ENCODE assay signal across 17 cellular contexts in the genomic region with DNA sequence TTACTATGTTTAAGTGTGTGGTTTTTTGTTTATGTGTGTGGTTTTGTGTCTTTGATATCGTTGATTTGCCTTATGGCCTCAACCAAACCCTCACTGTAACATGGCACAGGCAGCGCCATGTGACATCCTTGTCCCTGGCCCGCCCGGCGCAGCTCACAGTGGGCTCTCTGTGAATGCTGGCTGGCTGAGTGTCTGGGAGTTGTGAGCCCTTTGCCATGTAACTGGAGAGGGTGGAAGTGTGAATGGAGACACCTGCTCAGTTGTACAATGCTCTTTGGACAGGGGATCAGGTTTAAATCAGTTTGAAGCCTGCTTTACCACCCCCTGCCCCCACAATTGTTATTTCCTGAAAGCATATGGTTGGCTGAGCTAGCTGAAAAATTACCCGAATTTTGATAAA. TPM values are rescaled to one million over a fixed set of nuclear protein-coding genes. Genes with fewer than 3 reads are reported as not detected.
DNase-seq lines count a peak whose midpoint lies in the region; ATAC-seq and TF ChIP-seq lines count a peak whose summit lies in the region.
"Had no signal": no experiment of that assay in that cellular context is flagged by ENCODE, and none has a peak within 500 bp of the region (broad histone marks: within the 10 kb centered on the region; RNA-seq: fewer than 3 reads in every experiment).

No MANE protein-coding gene starts in this region.

- H3K27me3 Mint-ChIP-seq in MCF 10A (ENCODE audit: insufficient read depth, unreplicated experiment): no peaks in the 10 kb centered on the region
- no peaks in the 10 kb centered on the region for H3K27me3 Mint-ChIP-seq in WTC11 (ENCODE audit: low read depth)

- no peak overlapping the region for H3K27ac Mint-ChIP-seq in MCF 10A (ENCODE audit: low read depth, unreplicated experiment)
- peak overlapping the region; percentile 0 for H3K27ac Mint-ChIP-seq in WTC11
- H3K27ac Mint-ChIP-seq: activated CD4-positive, alpha-beta memory T cell treated with anti-CD3 and anti-CD28 coated beads for 36 hours; activated T-cell treated with anti-CD3 and anti-CD28 coated beads, Interleukin-2, amount 50 U/mL, for 72 hours; immature natural killer cell had no signal

- CTCF ChIA-PET in MCF 10A (lab: Yijun Ruan, JAX) (no interaction called here), WTC11 (lab: Charles Lee) (interaction anchor here (0.8 to 1.6 kb wide), 5 partner anchors 9 to 125 kb away, joined by 3 to 9 read pairs (median 5); partner anchors contain the start of gene TCF7L1)

- TF ChIP-seq EP300 in upper lobe of left lung (IDR thresholded peaks at IDR 0.05): no peak

- H3K27ac ChIP-seq in breast epithelium (peak overlapping the region; percentile 34 to 57), mesodermal cell (ENCODE audit: low read depth, low read length, severe bottlenecking) (peak overlapping the region; percentile 68), upper lobe of left lung (peak overlapping the region in 3 of 4 donors; percentile 42 to 62 (median 50))
- H3K27ac ChIP-seq: prostate gland had no signal

- no TSS peak for BruUV-seq in MCF 10A (replicated peaks; lab: Mats Ljungman, UMichigan)

- ATAC-seq in WTC11 (no peak), upper lobe of left lung (ENCODE audit: low FRiP score in 2 of 2) (no peak), HG03520 (IDR thresholded peaks at IDR 0.05; ENCODE audit: unreplicated experiment) (no peak)
- ATAC-seq in stimulated activated naive CD8-positive, alpha-beta T cell treated with anti-CD3 and anti-CD28 coated beads, Interleukin-15, Interleukin-2, amounts not matched to agents 100 U/mL and 50 U/mL, for 24 hours: no peak
- ATAC-seq: activated T-cell treated with anti-CD3 and anti-CD28 coated beads, Interleukin-2, amount 50 U/mL, for 72 hours; gastroesophageal sphincter had no signal

- WGBS in mesodermal cell (ENCODE audit: insufficient coverage in 2 of 2), 2 experiments: 93 to 95% methylated on average over 3 of the region's 6 CpGs
- WGBS in upper lobe of left lung, 2 donors: 79 to 84% methylated on average over 6 of the region's 6 CpGs

- H3K36me3 Mint-ChIP-seq in MCF 10A (ENCODE audit: insufficient read depth, unreplicated experiment): no peaks in the 10 kb centered on the region
- peaks cover 11% of the 10 kb centered on the region for H3K36me3 Mint-ChIP-seq in WTC11
- H3K36me3 Mint-ChIP-seq: activated CD4-positive, alpha-beta memory T cell treated with anti-CD3 and anti-CD28 coated beads for 36 hours; immature natural killer cell had no signal

- H3K27me3 ChIP-seq in breast epithelium: no peaks in the 10 kb centered on the region
- no peaks in the 10 kb centered on the region for H3K27me3 ChIP-seq in upper lobe of left lung
- H3K27me3 ChIP-seq: gastroesophageal sphincter had no signal

- no peaks in the 10 kb centered on the region for H3K36me3 ChIP-seq in breast epithelium
- peaks cover 11% of the 10 kb centered on the region for H3K36me3 ChIP-seq in mesodermal cell (ENCODE audit: control insufficient read depth, insufficient read depth, low read length)
- no peaks in the 10 kb centered on the region for H3K36me3 ChIP-seq in upper lobe of left lung
- H3K36me3 ChIP-seq: gastroesophageal sphincter, prostate gland had no signal

- intact Hi-C loops in breast epithelium (cut with DNase I; ENCODE audit: low total_unique reads) (no loop called here), MCF 10A (cut with micrococcal nuclease) (no loop called here)

- H3K4me1 Mint-ChIP-seq in MCF 10A (ENCODE audit: insufficient read depth, unreplicated experiment) (no peaks in the 10 kb centered on the region), WTC11 (peaks cover 89% of the 10 kb centered on the region)

- no peaks in the 10 kb centered on the region for H3K9me3 Mint-ChIP-seq in MCF 10A (ENCODE audit: unreplicated experiment)
- H3K9me3 Mint-ChIP-seq in WTC11: no peaks in the 10 kb centered on the region
- H3K9me3 Mint-ChIP-seq: activated T-cell treated with anti-CD3 and anti-CD28 coated beads, Interleukin-2, amount 50 U/mL, for 72 hours; immature natural killer cell had no signal

- H3K4me3 ChIP-seq in breast epithelium: no peak overlapping the region
- no peak overlapping the region for H3K4me3 ChIP-seq in mesodermal cell (ENCODE audit: extremely low read depth, insufficient read depth, low read length, poor library complexity, severe bottlenecking)
- no peak overlapping the region for H3K4me3 ChIP-seq in upper lobe of left lung
- H3K4me3 ChIP-seq: gastroesophageal sphincter, prostate gland had no signal

- TF ChIP-seq CTCF in breast epithelium (IDR thresholded peaks at IDR 0.05): no peak
- TF ChIP-seq CTCF in MCF 10A (IDR thresholded peaks at IDR 0.05; ENCODE audit: unreplicated experiment): no peak
- TF ChIP-seq CTCF in WTC11 (IDR thresholded peaks at IDR 0.05): no peak
- TF ChIP-seq CTCF in upper lobe of left lung (IDR thresholded peaks at IDR 0.05): no peak

- POLR2A ChIA-PET in MCF 10A (lab: Yijun Ruan, JAX) (no interaction called here), WTC11 (lab: Charles Lee) (interaction anchor here (1.1 kb wide), 1 partner anchor 8 kb away, joined by 4 read pairs; no protein-coding TSS in a partner anchor)

- H3K4me3 Mint-ChIP-seq in MCF 10A (ENCODE audit: unreplicated experiment) (no peak overlapping the region), WTC11 (no peak overlapping the region)
- H3K4me3 Mint-ChIP-seq: activated CD4-positive, alpha-beta memory T cell treated with anti-CD3 and anti-CD28 coated beads for 36 hours; activated T-cell treated with anti-CD3 and anti-CD28 coated beads, Interleukin-2, amount 50 U/mL, for 72 hours; immature natural killer cell had no signal

- H3K4me1 ChIP-seq in breast epithelium: no peaks in the 10 kb centered on the region
- peaks cover 35% of the 10 kb centered on the region for H3K4me1 ChIP-seq in mesodermal cell (ENCODE audit: control insufficient read depth, insufficient read depth, low read length, poor library complexity, severe bottlenecking)
- peaks cover 18 to 40% (median 33%) of the 10 kb centered on the region in 4 donors for H3K4me1 ChIP-seq in upper lobe of left lung
- H3K4me1 ChIP-seq: prostate gland had no signal

- DNase-seq in breast epithelium (ENCODE audit: low spot score in 2 of 2) (no peak), MCF 10A (ENCODE audit: unreplicated experiment) (no peak), WTC11 (ENCODE audit: low spot score) (no peak), upper lobe of left lung (peak in 1 of 2 donors; percentile 59), HuH-7 (ENCODE audit: low spot score) (no peak)
- no peak for DNase-seq in stimulated activated naive CD8-positive, alpha-beta T cell treated with anti-CD3 and anti-CD28 coated beads, Interleukin-15, Interleukin-2, amounts not matched to agents 100 U/mL and 50 U/mL, for 24 hours
- DNase-seq: activated CD4-positive, alpha-beta memory T cell treated with anti-CD3 and anti-CD28 coated beads for 36 hours; activated T-cell treated with anti-CD3 and anti-CD28 coated beads, Interleukin-2, amount 50 U/mL, for 72 hours; immature natural killer cell; NCI-H226; OCI-M1; SK-N-SH had no signal

- no peaks in the 10 kb centered on the region for H3K9me3 ChIP-seq in breast epithelium
- no peaks in the 10 kb centered on the region for H3K9me3 ChIP-seq in mesodermal cell (ENCODE audit: control insufficient read depth, low read length)
- no peaks in the 10 kb centered on the region for H3K9me3 ChIP-seq in upper lobe of left lung
- H3K9me3 ChIP-seq: gastroesophageal sphincter, prostate gland, SK-N-SH had no signal

- TF ChIP-seq POLR2A in breast epithelium (IDR thresholded peaks at IDR 0.05) (no peak), upper lobe of left lung (IDR thresholded peaks at IDR 0.05) (no peak)

TF ChIP-seq in WTC11, 78 proteins besides CTCF, POLR2A, EP300 and RAD21:
- TF ChIP-seq FOXK1 (CRISPR knock-in tag; IDR thresholded peaks at IDR 0.05) (no peak), ZNF263 (CRISPR knock-in tag; IDR thresholded peaks at IDR 0.05; ENCODE audit: low read depth) (no peak), SMAD3 (CRISPR knock-in tag; IDR thresholded peaks at IDR 0.05; ENCODE audit: borderline replicate concordance) (no peak)
- TF ChIP-seq, protein P1, sequence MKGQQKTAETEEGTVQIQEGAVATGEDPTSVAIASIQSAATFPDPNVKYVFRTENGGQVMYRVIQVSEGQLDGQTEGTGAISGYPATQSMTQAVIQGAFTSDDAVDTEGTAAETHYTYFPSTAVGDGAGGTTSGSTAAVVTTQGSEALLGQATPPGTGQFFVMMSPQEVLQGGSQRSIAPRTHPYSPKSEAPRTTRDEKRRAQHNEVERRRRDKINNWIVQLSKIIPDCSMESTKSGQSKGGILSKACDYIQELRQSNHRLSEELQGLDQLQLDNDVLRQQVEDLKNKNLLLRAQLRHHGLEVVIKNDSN (CRISPR knock-in tag; IDR thresholded peaks at IDR 0.05): no peak

RNA-seq across cellular contexts. Expression of gene TCF7L1, which starts 41.8 kb away (rescaled TPM):
- total RNA-seq in breast epithelium (1 to 10 TPM; 3.4 to 6.9 (median 5.9) TPM), MCF 10A (2022) (0.81 and 1.1 TPM in 2 replicates), WTC11 (2021) (104 to 108 TPM (median 106 TPM) in 3 replicates), upper lobe of left lung (10 to 100 TPM in 4 of 6 donors, 1 to 10 TPM in 2; 7.3 to 18.4 (median 11.2) TPM)
- 40.4 TPM for polyA plus RNA-seq in mesodermal cell (2013, experiment 1 of 2)
- polyA plus RNA-seq in mesodermal cell (2013, experiment 2 of 2): 32.4 TPM
- total RNA-seq: mononuclear cell had no signal
